Comparison of ENCODE assay signal across 25 cellular contexts in genomic region chr15:92997821-92998220, GRCh38.
DNase-seq lines count a peak whose midpoint lies in the region; ATAC-seq, FAIRE-seq and TF ChIP-seq lines count a peak whose summit lies in the region.
"Had no signal": no experiment of that assay in that cellular context is flagged by ENCODE, and none has a peak within 500 bp of the region (broad histone marks: within the 10 kb centered on the region; RNA-seq: fewer than 3 reads in every experiment).

No MANE protein-coding gene starts in this region.

- H3K36me3 Mint-ChIP-seq in activated naive CD8-positive, alpha-beta T cell: peaks cover 15% of the 10 kb centered on the region
- peaks cover 42% of the 10 kb centered on the region for H3K36me3 Mint-ChIP-seq in activated naive CD8-positive, alpha-beta T cell treated with anti-CD3 and anti-CD28 coated beads for 36 hours
- H3K36me3 Mint-ChIP-seq in WTC11 (peaks cover 85% of the 10 kb centered on the region), brain (peaks cover 89% of the 10 kb centered on the region)
- H3K36me3 Mint-ChIP-seq in stimulated activated effector memory CD8-positive, alpha-beta T cell treated with anti-CD3 and anti-CD28 coated beads, Interleukin-12 subunit alpha, Interleukin-12 subunit beta, amount 100 ng/mL, for 72 hours: no peaks in the 10 kb centered on the region

- H3K27ac Mint-ChIP-seq in activated naive CD8-positive, alpha-beta T cell: peak overlapping the region; percentile 70
- no peak overlapping the region for H3K27ac Mint-ChIP-seq in activated naive CD8-positive, alpha-beta T cell treated with anti-CD3 and anti-CD28 coated beads for 36 hours
- peak overlapping the region; percentile 70 for H3K27ac Mint-ChIP-seq in WTC11
- H3K27ac Mint-ChIP-seq in brain: peak overlapping the region in 3 of 5 experiments; percentile 64 to 80 (median 77)
- peak overlapping the region; percentile 64 for H3K27ac Mint-ChIP-seq in stimulated activated effector memory CD8-positive, alpha-beta T cell treated with anti-CD3 and anti-CD28 coated beads, Interleukin-12 subunit alpha, Interleukin-12 subunit beta, amount 100 ng/mL, for 72 hours
- H3K27ac Mint-ChIP-seq: memory B cell; stimulated activated memory B cell treated with anti-CD40 and anti-IgM and Interleukin-4, amounts not matched to agents 10 μg/mL and 1 μg/mL and 100 μg/mL, for 72 hours had no signal

- no peaks in the 10 kb centered on the region for H3K27me3 Mint-ChIP-seq in activated naive CD8-positive, alpha-beta T cell
- H3K27me3 Mint-ChIP-seq in activated naive CD8-positive, alpha-beta T cell treated with anti-CD3 and anti-CD28 coated beads for 36 hours: no peaks in the 10 kb centered on the region
- H3K27me3 Mint-ChIP-seq in WTC11 (ENCODE audit: low read depth) (no peaks in the 10 kb centered on the region), brain (no peaks in the 10 kb centered on the region)
- H3K27me3 Mint-ChIP-seq: activated CD4-positive, alpha-beta T cell treated with anti-CD3 and anti-CD28 coated beads for 36 hours; IgD-negative memory B cell; memory B cell; stimulated activated memory B cell treated with anti-CD40 and anti-IgM and Interleukin-4, amounts not matched to agents 10 μg/mL and 1 μg/mL and 100 μg/mL, for 72 hours had no signal

- DNase-seq in activated naive CD8-positive, alpha-beta T cell treated with anti-CD3 and anti-CD28 coated beads for 36 hours: no peak
- DNase-seq in WTC11 (ENCODE audit: low spot score): no peak
- DNase-seq in stimulated activated effector memory CD8-positive, alpha-beta T cell treated with anti-CD3 and anti-CD28 coated beads, Interleukin-12 subunit alpha, Interleukin-12 subunit beta, amount 100 ng/mL, for 72 hours (ENCODE audit: low spot score in 2 of 2): no peak
- DNase-seq in frontal cortex (ENCODE audit: low spot score in 2 of 2): no peak
- DNase-seq in left lobe of liver (ENCODE audit: low spot score): no peak
- DNase-seq: activated CD4-positive, alpha-beta T cell treated with anti-CD3 and anti-CD28 coated beads for 36 hours; activated effector memory CD4-positive, alpha-beta T cell treated with Interleukin-2 at 50 U/mL for 16 hours; amygdala; COR-L47; DND-41; GM23248; left lung; NCI-H146; NCI-H2107; pancreas; PC-9; T-helper 9 cell; transverse colon had no signal

- no peaks in the 10 kb centered on the region for H3K9me3 Mint-ChIP-seq in activated naive CD8-positive, alpha-beta T cell (ENCODE audit: low read depth)
- no peaks in the 10 kb centered on the region for H3K9me3 Mint-ChIP-seq in activated naive CD8-positive, alpha-beta T cell treated with anti-CD3 and anti-CD28 coated beads for 36 hours
- H3K9me3 Mint-ChIP-seq in WTC11: no peaks in the 10 kb centered on the region
- no peaks in the 10 kb centered on the region for H3K9me3 Mint-ChIP-seq in brain
- no peaks in the 10 kb centered on the region for H3K9me3 Mint-ChIP-seq in stimulated activated effector memory CD8-positive, alpha-beta T cell treated with anti-CD3 and anti-CD28 coated beads, Interleukin-12 subunit alpha, Interleukin-12 subunit beta, amount 100 ng/mL, for 72 hours
- H3K9me3 Mint-ChIP-seq: IgD-negative memory B cell; memory B cell; stimulated activated memory B cell treated with anti-CD40 and anti-IgM and Interleukin-4, amounts not matched to agents 10 μg/mL and 1 μg/mL and 100 μg/mL, for 72 hours had no signal

- POLR2A ChIA-PET in WTC11 (lab: Charles Lee): no interaction called here

- no peak overlapping the region for H3K4me3 Mint-ChIP-seq in activated naive CD8-positive, alpha-beta T cell
- no peak overlapping the region for H3K4me3 Mint-ChIP-seq in activated naive CD8-positive, alpha-beta T cell treated with anti-CD3 and anti-CD28 coated beads for 36 hours
- H3K4me3 Mint-ChIP-seq in WTC11: no peak overlapping the region
- H3K4me3 Mint-ChIP-seq in brain: no peak overlapping the region
- H3K4me3 Mint-ChIP-seq in stimulated activated effector memory CD8-positive, alpha-beta T cell treated with anti-CD3 and anti-CD28 coated beads, Interleukin-12 subunit alpha, Interleukin-12 subunit beta, amount 100 ng/mL, for 72 hours: no peak overlapping the region
- H3K4me3 Mint-ChIP-seq: activated CD4-positive, alpha-beta T cell treated with anti-CD3 and anti-CD28 coated beads for 36 hours; IgD-negative memory B cell; memory B cell; stimulated activated memory B cell treated with anti-CD40 and anti-IgM and Interleukin-4, amounts not matched to agents 10 μg/mL and 1 μg/mL and 100 μg/mL, for 72 hours had no signal

- ATAC-seq in WTC11 (no peak), left lobe of liver (no peak)
- ATAC-seq in stimulated activated effector memory CD8-positive, alpha-beta T cell treated with anti-CD3 and anti-CD28 coated beads, Interleukin-12 subunit alpha, Interleukin-12 subunit beta, amount 100 ng/mL, for 72 hours: no peak
- ATAC-seq: activated CD4-positive, alpha-beta T cell treated with anti-CD3 and anti-CD28 coated beads for 36 hours; left lung; pancreas; stimulated activated memory B cell treated with anti-CD40 and anti-IgM and Interleukin-4, amounts not matched to agents 10 μg/mL and 1 μg/mL and 100 μg/mL, for 72 hours had no signal

- peaks cover 30% of the 10 kb centered on the region for H3K4me1 Mint-ChIP-seq in activated naive CD8-positive, alpha-beta T cell (ENCODE audit: low read depth)
- peaks cover 4% of the 10 kb centered on the region for H3K4me1 Mint-ChIP-seq in activated naive CD8-positive, alpha-beta T cell treated with anti-CD3 and anti-CD28 coated beads for 36 hours
- H3K4me1 Mint-ChIP-seq in WTC11 (no peaks in the 10 kb centered on the region), brain (peaks cover 4% of the 10 kb centered on the region)
- H3K4me1 Mint-ChIP-seq in stimulated activated effector memory CD8-positive, alpha-beta T cell treated with anti-CD3 and anti-CD28 coated beads, Interleukin-12 subunit alpha, Interleukin-12 subunit beta, amount 100 ng/mL, for 72 hours: peaks cover 7% of the 10 kb centered on the region
- H3K4me1 Mint-ChIP-seq: memory B cell; stimulated activated memory B cell treated with anti-CD40 and anti-IgM and Interleukin-4, amounts not matched to agents 10 μg/mL and 1 μg/mL and 100 μg/mL, for 72 hours had no signal

- TF ChIP-seq CTCF in WTC11 (IDR thresholded peaks at IDR 0.05) (no peak), brain (conservative IDR thresholded peaks at IDR 0.05) (no peak)

- FAIRE-seq in frontal cortex (lab: Jason Lieb, UNC): no peak
- FAIRE-seq: bronchial epithelial cell, islet of Langerhans, pancreas had no signal

- CTCF ChIA-PET in WTC11 (lab: Charles Lee): interaction anchor here (0.6 kb wide), 1 partner anchor 56 kb away, joined by 3 read pairs; no protein-coding TSS in a partner anchor

TF ChIP-seq in WTC11, 78 proteins besides CTCF, POLR2A, EP300 and RAD21 (continues in another document):
- TF ChIP-seq NR1H2 (CRISPR knock-in tag; IDR thresholded peaks at IDR 0.05): no peak
- no peak for TF ChIP-seq TP53 (CRISPR knock-in tag; IDR thresholded peaks at IDR 0.05)
- TF ChIP-seq TEAD4 (CRISPR knock-in tag; IDR thresholded peaks at IDR 0.05): no peak
- no peak for TF ChIP-seq USF1 (CRISPR knock-in tag; IDR thresholded peaks at IDR 0.05)
- no peak for TF ChIP-seq FOXK1 (CRISPR knock-in tag; IDR thresholded peaks at IDR 0.05)
- TF ChIP-seq GTF2I (CRISPR knock-in tag; conservative IDR thresholded peaks at IDR 0.05): no peak
- TF ChIP-seq ZNF281 (CRISPR knock-in tag; IDR thresholded peaks at IDR 0.05): no peak
- no peak for TF ChIP-seq IRF1 (CRISPR knock-in tag; IDR thresholded peaks at IDR 0.05)
- no peak for TF ChIP-seq CREM (CRISPR knock-in tag; IDR thresholded peaks at IDR 0.05)
- no peak for TF ChIP-seq ERG (CRISPR knock-in tag; IDR thresholded peaks at IDR 0.05)
